In the genomic region with DNA sequence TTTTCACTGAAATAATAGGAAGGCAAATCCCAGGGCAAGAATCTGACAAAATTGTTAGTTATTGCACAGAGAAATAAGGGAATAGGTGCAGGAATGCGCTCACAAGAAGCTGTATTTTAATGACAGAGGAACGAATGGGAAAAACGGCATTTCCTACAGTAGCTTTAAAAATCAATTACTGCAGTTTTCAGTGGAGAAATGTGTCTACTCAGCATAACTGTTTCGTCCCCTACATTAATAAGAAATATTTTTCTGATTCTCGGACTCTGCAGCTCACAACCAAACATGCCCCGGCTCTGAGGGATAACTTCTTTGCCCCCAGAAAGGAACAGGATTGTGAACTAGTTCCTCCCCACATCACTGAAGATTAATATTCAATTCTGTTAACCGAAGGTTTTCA, we compare ENCODE assay signal across 29 cellular contexts. TPM values are rescaled to one million over a fixed set of nuclear protein-coding genes. Genes with fewer than 3 reads are reported as not detected.
"Had no signal": no experiment of that assay in that cellular context is flagged by ENCODE, and none has a peak within 500 bp of the region (broad histone marks: within the 10 kb centered on the region; RNA-seq: fewer than 3 reads in every experiment).

No MANE protein-coding gene starts in this region.

- H3K4me1 ChIP-seq: colonic mucosa, esophagus squamous epithelium, gastrocnemius medialis, heart right ventricle, left lung, lower lobe of right lung had no signal

- H3K4me3 ChIP-seq: colonic mucosa, esophagus squamous epithelium, gastrocnemius medialis, heart right ventricle, left lung, lower lobe of right lung, mucosa of descending colon had no signal

- ATAC-seq: effector memory CD8-positive, alpha-beta T cell; esophagus mucosa; gastrocnemius medialis; heart right ventricle; left cardiac atrium; left lung; left ventricle myocardium superior; lower lobe of right lung; mucosa of descending colon had no signal

- H3K27me3 ChIP-seq: colonic mucosa, gastrocnemius medialis had no signal

- H3K27ac ChIP-seq: colonic mucosa, epithelial cell of prostate, esophagus squamous epithelium, gastrocnemius medialis, heart right ventricle, left lung, lower lobe of right lung had no signal

- DNase-seq: colonic mucosa; cortex of kidney; effector CD8-positive, alpha-beta T cell; effector memory CD8-positive, alpha-beta T cell; endodermal cell; erythroblast; esophagus squamous epithelium; foreskin fibroblast; foreskin melanocyte; gastrocnemius medialis; glutamatergic neuron; heart right ventricle; hippocampal formation; left cardiac atrium; left lung; left ventricle myocardium superior; lower lobe of right lung; mesenchymal stem cell; mucosa of descending colon had no signal

- H3K36me3 ChIP-seq: colonic mucosa, esophagus squamous epithelium, gastrocnemius medialis, heart right ventricle, left lung, lower lobe of right lung had no signal

- FAIRE-seq: endometrium, islet of Langerhans, keratinocyte had no signal

- H3K9me3 ChIP-seq: colonic mucosa, esophagus squamous epithelium, gastrocnemius medialis, heart right ventricle, left lung, lower lobe of right lung, mucosa of descending colon had no signal

RNA-seq across cellular contexts. Expression of a gene that starts 44.9 kb away (rescaled TPM):
- total RNA-seq: colonic mucosa, dermis microvascular lymphatic vessel endothelial cell, gastrocnemius medialis, glomerular endothelial cell, left cardiac atrium, left lung, left ventricle myocardium superior, lower lobe of right lung, lung microvascular endothelial cell, mesenteric fat pad, mucosa of descending colon, myocyte had no signal
- polyA plus RNA-seq: heart right ventricle, keratinocyte had no signal
